Comparison of ENCODE assay signal across 2 cellular contexts in genomic region chr2:15673919-15674636, GRCh38.
TF ChIP-seq lines count a peak whose summit lies in the region.

No MANE protein-coding gene starts in this region.

TF ChIP-seq in HCT116, 20 proteins besides CTCF, POLR2A, EP300 and RAD21 (continued from another document):
- TF ChIP-seq, protein P1, sequence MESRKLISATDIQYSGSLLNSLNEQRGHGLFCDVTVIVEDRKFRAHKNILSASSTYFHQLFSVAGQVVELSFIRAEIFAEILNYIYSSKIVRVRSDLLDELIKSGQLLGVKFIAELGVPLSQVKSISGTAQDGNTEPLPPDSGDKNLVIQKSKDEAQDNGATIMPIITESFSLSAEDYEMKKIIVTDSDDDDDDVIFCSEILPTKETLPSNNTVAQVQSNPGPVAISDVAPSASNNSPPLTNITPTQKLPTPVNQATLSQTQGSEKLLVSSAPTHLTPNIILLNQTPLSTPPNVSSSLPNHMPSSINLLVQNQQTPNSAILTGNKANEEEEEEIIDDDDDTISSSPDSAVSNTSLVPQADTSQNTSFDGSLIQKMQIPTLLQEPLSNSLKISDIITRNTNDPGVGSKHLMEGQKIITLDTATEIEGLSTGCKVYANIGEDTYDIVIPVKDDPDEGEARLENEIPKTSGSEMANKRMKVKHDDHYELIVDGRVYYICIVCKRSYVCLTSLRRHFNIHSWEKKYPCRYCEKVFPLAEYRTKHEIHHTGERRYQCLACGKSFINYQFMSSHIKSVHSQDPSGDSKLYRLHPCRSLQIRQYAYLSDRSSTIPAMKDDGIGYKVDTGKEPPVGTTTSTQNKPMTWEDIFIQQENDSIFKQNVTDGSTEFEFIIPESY (IDR thresholded peaks at IDR 0.05; ENCODE audit: extremely low read depth, insufficient replicate concordance, low read length), result no peak
- TF ChIP-seq CEBPB (IDR thresholded peaks at IDR 0.05; ENCODE audit: low read depth) (peak; percentile 65), ELF1 (IDR thresholded peaks at IDR 0.05; ENCODE audit: borderline replicate concordance, low read depth) (no peak), REST (IDR thresholded peaks at IDR 0.05; ENCODE audit: low read depth) (no peak)

TF ChIP-seq in WTC11, 78 proteins besides CTCF, POLR2A, EP300 and RAD21 (continued from another document):
- TF ChIP-seq USF1 (CRISPR knock-in tag; IDR thresholded peaks at IDR 0.05) (no peak), ATF3 (CRISPR knock-in tag; conservative IDR thresholded peaks at IDR 0.05) (no peak), ZNF532 (CRISPR knock-in tag; IDR thresholded peaks at IDR 0.05; ENCODE audit: borderline replicate concordance) (no peak), RORB (CRISPR knock-in tag; IDR thresholded peaks at IDR 0.05) (no peak), SP1 (CRISPR knock-in tag; conservative IDR thresholded peaks at IDR 0.05) (no peak), MXD4 (CRISPR knock-in tag; IDR thresholded peaks at IDR 0.05; ENCODE audit: borderline replicate concordance) (no peak), CREB1 (CRISPR knock-in tag; IDR thresholded peaks at IDR 0.05) (no peak)
- TF ChIP-seq, protein P2, sequence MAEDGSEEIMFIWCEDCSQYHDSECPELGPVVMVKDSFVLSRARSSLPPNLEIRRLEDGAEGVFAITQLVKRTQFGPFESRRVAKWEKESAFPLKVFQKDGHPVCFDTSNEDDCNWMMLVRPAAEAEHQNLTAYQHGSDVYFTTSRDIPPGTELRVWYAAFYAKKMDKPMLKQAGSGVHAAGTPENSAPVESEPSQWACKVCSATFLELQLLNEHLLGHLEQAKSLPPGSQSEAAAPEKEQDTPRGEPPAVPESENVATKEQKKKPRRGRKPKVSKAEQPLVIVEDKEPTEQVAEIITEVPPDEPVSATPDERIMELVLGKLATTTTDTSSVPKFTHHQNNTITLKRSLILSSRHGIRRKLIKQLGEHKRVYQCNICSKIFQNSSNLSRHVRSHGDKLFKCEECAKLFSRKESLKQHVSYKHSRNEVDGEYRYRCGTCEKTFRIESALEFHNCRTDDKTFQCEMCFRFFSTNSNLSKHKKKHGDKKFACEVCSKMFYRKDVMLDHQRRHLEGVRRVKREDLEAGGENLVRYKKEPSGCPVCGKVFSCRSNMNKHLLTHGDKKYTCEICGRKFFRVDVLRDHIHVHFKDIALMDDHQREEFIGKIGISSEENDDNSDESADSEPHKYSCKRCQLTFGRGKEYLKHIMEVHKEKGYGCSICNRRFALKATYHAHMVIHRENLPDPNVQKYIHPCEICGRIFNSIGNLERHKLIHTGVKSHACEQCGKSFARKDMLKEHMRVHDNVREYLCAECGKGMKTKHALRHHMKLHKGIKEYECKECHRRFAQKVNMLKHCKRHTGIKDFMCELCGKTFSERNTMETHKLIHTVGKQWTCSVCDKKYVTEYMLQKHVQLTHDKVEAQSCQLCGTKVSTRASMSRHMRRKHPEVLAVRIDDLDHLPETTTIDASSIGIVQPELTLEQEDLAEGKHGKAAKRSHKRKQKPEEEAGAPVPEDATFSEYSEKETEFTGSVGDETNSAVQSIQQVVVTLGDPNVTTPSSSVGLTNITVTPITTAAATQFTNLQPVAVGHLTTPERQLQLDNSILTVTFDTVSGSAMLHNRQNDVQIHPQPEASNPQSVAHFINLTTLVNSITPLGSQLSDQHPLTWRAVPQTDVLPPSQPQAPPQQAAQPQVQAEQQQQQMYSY (CRISPR knock-in tag; IDR thresholded peaks at IDR 0.05), result no peak
- TF ChIP-seq, protein P3, sequence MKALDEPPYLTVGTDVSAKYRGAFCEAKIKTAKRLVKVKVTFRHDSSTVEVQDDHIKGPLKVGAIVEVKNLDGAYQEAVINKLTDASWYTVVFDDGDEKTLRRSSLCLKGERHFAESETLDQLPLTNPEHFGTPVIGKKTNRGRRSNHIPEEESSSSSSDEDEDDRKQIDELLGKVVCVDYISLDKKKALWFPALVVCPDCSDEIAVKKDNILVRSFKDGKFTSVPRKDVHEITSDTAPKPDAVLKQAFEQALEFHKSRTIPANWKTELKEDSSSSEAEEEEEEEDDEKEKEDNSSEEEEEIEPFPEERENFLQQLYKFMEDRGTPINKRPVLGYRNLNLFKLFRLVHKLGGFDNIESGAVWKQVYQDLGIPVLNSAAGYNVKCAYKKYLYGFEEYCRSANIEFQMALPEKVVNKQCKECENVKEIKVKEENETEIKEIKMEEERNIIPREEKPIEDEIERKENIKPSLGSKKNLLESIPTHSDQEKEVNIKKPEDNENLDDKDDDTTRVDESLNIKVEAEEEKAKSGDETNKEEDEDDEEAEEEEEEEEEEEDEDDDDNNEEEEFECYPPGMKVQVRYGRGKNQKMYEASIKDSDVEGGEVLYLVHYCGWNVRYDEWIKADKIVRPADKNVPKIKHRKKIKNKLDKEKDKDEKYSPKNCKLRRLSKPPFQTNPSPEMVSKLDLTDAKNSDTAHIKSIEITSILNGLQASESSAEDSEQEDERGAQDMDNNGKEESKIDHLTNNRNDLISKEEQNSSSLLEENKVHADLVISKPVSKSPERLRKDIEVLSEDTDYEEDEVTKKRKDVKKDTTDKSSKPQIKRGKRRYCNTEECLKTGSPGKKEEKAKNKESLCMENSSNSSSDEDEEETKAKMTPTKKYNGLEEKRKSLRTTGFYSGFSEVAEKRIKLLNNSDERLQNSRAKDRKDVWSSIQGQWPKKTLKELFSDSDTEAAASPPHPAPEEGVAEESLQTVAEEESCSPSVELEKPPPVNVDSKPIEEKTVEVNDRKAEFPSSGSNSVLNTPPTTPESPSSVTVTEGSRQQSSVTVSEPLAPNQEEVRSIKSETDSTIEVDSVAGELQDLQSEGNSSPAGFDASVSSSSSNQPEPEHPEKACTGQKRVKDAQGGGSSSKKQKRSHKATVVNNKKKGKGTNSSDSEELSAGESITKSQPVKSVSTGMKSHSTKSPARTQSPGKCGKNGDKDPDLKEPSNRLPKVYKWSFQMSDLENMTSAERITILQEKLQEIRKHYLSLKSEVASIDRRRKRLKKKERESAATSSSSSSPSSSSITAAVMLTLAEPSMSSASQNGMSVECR (CRISPR knock-in tag; IDR thresholded peaks at IDR 0.05; ENCODE audit: borderline replicate concordance), result no peak
